Comparison of ENCODE assay signal across 8 cellular contexts in the genomic region with DNA sequence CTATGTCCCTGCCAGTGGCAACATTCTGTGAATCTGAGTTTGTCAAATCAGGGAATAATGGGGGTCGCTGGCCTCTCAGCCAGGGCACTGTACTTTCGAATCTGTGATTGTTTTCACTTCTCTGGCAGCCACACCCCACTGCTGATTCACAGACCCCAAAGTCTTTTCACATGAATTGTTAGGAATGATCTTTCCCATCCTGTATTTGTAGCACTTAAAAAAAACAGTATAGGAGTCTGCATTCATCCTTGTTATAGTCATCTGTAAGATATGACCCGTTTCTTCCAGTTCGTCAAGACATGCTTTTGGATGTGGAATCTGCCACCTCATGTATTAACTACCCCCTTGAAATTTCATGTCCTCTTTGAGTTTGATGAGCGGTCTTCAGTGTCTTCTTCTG. TPM values are rescaled to one million over a fixed set of nuclear protein-coding genes. Genes with fewer than 3 reads are reported as not detected.
DNase-seq lines count a peak whose midpoint lies in the region; ATAC-seq and TF ChIP-seq lines count a peak whose summit lies in the region.

No MANE protein-coding gene starts in this region.

- H3K4me3 ChIP-seq in Jurkat, Clone E6-1 (ENCODE audit: low read length), result peak overlapping the region; percentile 82
- peak overlapping the region; percentile 54 to 73 for H3K4me3 ChIP-seq in muscle layer of colon (ENCODE audit: low read depth in 1 of 2, low read length in 2 of 2)

- H3K9ac ChIP-seq in muscle layer of colon (ENCODE audit: low read length), result peak overlapping the region; percentile 40

- H3K27me3 ChIP-seq in muscle layer of colon (ENCODE audit: control insufficient read depth in 1 of 2, insufficient read depth in 2 of 2, low read length in 2 of 2), result no peaks in the 10 kb centered on the region

- peaks cover 21% of the 10 kb centered on the region for H3K36me3 Mint-ChIP-seq in chondrocyte (ENCODE audit: low read depth)

- peak overlapping the region; percentile 94 for H3K4me3 Mint-ChIP-seq in chondrocyte (ENCODE audit: unreplicated experiment)

- no peak for ATAC-seq in HG03460 (IDR thresholded peaks at IDR 0.05; ENCODE audit: unreplicated experiment)

- H3K9me3 Mint-ChIP-seq in chondrocyte (ENCODE audit: low read depth), result no peaks in the 10 kb centered on the region

- peaks cover 4% of the 10 kb centered on the region for H3K27me3 Mint-ChIP-seq in chondrocyte (ENCODE audit: low read depth)

- peaks cover 29% of the 10 kb centered on the region for H3K4me1 ChIP-seq in muscle layer of colon (ENCODE audit: insufficient read depth, low read length)

- H3K9me3 ChIP-seq in muscle layer of colon (ENCODE audit: low read length), result no peaks in the 10 kb centered on the region

- H3K27ac ChIP-seq in muscle layer of colon (ENCODE audit: low read depth, low read length), result peak overlapping the region; percentile 95

- peak; percentile 29 for DNase-seq in AG08396 (ENCODE audit: low spot score)
- DNase-seq in Jurkat, Clone E6-1 (ENCODE audit: low read depth, low spot score), result no peak
- no peak for DNase-seq in chondrocyte (ENCODE audit: low spot score)
- no peak for DNase-seq in NCI-H446 treated with DMSO at 0.1 percent for 48 hours (lab: John Stamatoyannopoulos, UW)
- no peak for DNase-seq in activated CD8-positive, alpha-beta memory T cell treated with anti-CD3 and anti-CD28 coated beads, Interleukin-2, amount 50 U/mL, for 48 hours
- DNase-seq in globus pallidus (ENCODE audit: low spot score), result no peak

- peaks cover 35% of the 10 kb centered on the region for H3K4me1 Mint-ChIP-seq in chondrocyte (ENCODE audit: low read depth)

- peaks cover 27% of the 10 kb centered on the region for H3K36me3 ChIP-seq in muscle layer of colon (ENCODE audit: insufficient read depth, low read length)

- H3K27ac Mint-ChIP-seq in chondrocyte (ENCODE audit: unreplicated experiment), result no peak overlapping the region

- TF ChIP-seq CTCF in chondrocyte (IDR thresholded peaks at IDR 0.05), result no peak

RNA-seq across cellular contexts. Expression of gene NAGK, which starts 0.9 kb away (rescaled TPM):
- 100 TPM for polyA plus RNA-seq in Jurkat, Clone E6-1 (2012; ENCODE audit: insufficient read depth, insufficient read length)
- 166 to 185 TPM (median 177 TPM) in 3 replicates for total RNA-seq in chondrocyte
